Comparison of ENCODE assay signal across 8 cellular contexts in genomic region chr1:115807723-115808122, GRCh38. TPM values are rescaled to one million over a fixed set of nuclear protein-coding genes. Genes with fewer than 3 reads are reported as not detected.
DNase-seq lines count a peak whose midpoint lies in the region; ATAC-seq, FAIRE-seq and TF ChIP-seq lines count a peak whose summit lies in the region.

No MANE protein-coding gene starts in this region.

- 6% methylated on average over 2 of the region's 2 CpGs for whole genome bisulfite sequencing in tibial nerve, 2 donors

- no peaks in the 10 kb centered on the region for H3K36me3 Mint-ChIP-seq in endothelial cell (ENCODE audit: low read depth, unreplicated experiment)
- H3K36me3 Mint-ChIP-seq in memory B cell: no peaks in the 10 kb centered on the region

- no peaks in the 10 kb centered on the region for H3K4me1 ChIP-seq in tibial nerve

- TF ChIP-seq CTCF in D721Med (IDR thresholded peaks at IDR 0.05; ENCODE audit: insufficient read depth, missing control alignments) (peak; percentile 83), SU-DHL-6 (IDR thresholded peaks at IDR 0.05; ENCODE audit: insufficient read depth, low read length, poor library complexity, severe bottlenecking) (peak; percentile 57), endothelial cell (IDR thresholded peaks at IDR 0.05; ENCODE audit: unreplicated experiment) (peak; percentile 70), tibial nerve (IDR thresholded peaks at IDR 0.05) (peak; percentile 33 to 55 (median 48))

- H3K27ac Mint-ChIP-seq in endothelial cell (ENCODE audit: unreplicated experiment): no peak overlapping the region
- H3K27ac Mint-ChIP-seq in memory B cell: no peak overlapping the region

- H3K27me3 ChIP-seq in SU-DHL-6 (ENCODE audit: low read length): no peaks in the 10 kb centered on the region
- no peaks in the 10 kb centered on the region for H3K27me3 ChIP-seq in tibial nerve

- H3K4me1 Mint-ChIP-seq in endothelial cell (ENCODE audit: unreplicated experiment) (peaks cover 26% of the 10 kb centered on the region), memory B cell (no peaks in the 10 kb centered on the region)

- no peak overlapping the region for H3K27ac ChIP-seq in SU-DHL-6 (ENCODE audit: low read depth, low read length)
- H3K27ac ChIP-seq in tibial nerve: no peak overlapping the region

- DNase-seq in D721Med (ENCODE audit: insufficient read length, low spot score) (no peak), NCI-H1417 treated with DMSO at 0.1 percent for 48 hours (lab: John Stamatoyannopoulos, UW) (peak; percentile 21), endothelial cell (ENCODE audit: low spot score) (peak; percentile 67), memory B cell (ENCODE audit: low spot score in 2 of 2) (peak; percentile 25 to 29), tibial nerve (ENCODE audit: low spot score in 2 of 2) (peak in 1 of 2 donors; percentile 78)
- DNase-seq in stimulated activated naive CD4-positive, alpha-beta T cell treated with Interleukin-2 at 50 U/mL for 16 hours (lab: John Stamatoyannopoulos, UW): no peak

- no peaks in the 10 kb centered on the region for H3K36me3 ChIP-seq in SU-DHL-6 (ENCODE audit: low read length)
- H3K36me3 ChIP-seq in tibial nerve: no peaks in the 10 kb centered on the region

- H3K27me3 Mint-ChIP-seq in endothelial cell (ENCODE audit: unreplicated experiment): no peaks in the 10 kb centered on the region
- H3K27me3 Mint-ChIP-seq in memory B cell: peaks cover 4% of the 10 kb centered on the region

- no peaks in the 10 kb centered on the region for H3K79me2 ChIP-seq in SU-DHL-6 (ENCODE audit: insufficient read depth, low read length)

- no peaks in the 10 kb centered on the region for H3K9me2 ChIP-seq in SU-DHL-6 (replicated peaks; ENCODE audit: insufficient read depth, low read length)

- H3K9me3 Mint-ChIP-seq in endothelial cell (ENCODE audit: unreplicated experiment) (no peaks in the 10 kb centered on the region), memory B cell (no peaks in the 10 kb centered on the region)

- no peak overlapping the region for H3K4me2 ChIP-seq in SU-DHL-6 (ENCODE audit: low read depth, low read length, poor library complexity, severe bottlenecking)

- H3K4me3 ChIP-seq in SU-DHL-6 (ENCODE audit: insufficient read depth, low read length, poor library complexity, severe bottlenecking) (no peak overlapping the region), tibial nerve (no peak overlapping the region)

- TF ChIP-seq POLR2A in tibial nerve (IDR thresholded peaks at IDR 0.05): no peak

- H4K20me1 ChIP-seq in SU-DHL-6 (ENCODE audit: low read depth, low read length): no peaks in the 10 kb centered on the region

- no peaks in the 10 kb centered on the region for H3F3A ChIP-seq in SU-DHL-6 (ENCODE audit: insufficient read depth)

- H3K4me3 Mint-ChIP-seq in endothelial cell (ENCODE audit: unreplicated experiment) (no peak overlapping the region), memory B cell (no peak overlapping the region)

- H3K9me3 ChIP-seq in SU-DHL-6 (ENCODE audit: insufficient read depth, low read length) (no peaks in the 10 kb centered on the region), tibial nerve (no peaks in the 10 kb centered on the region)

- no peak overlapping the region for H2AFZ ChIP-seq in SU-DHL-6 (ENCODE audit: low read depth, low read length, severe bottlenecking)

- ATAC-seq in GM21717 (IDR thresholded peaks at IDR 0.05; ENCODE audit: unreplicated experiment): peak; percentile 49
- peak; percentile 49 for ATAC-seq in memory B cell (ENCODE audit: low read depth)

- H3K9ac ChIP-seq in SU-DHL-6 (ENCODE audit: low read length): no peak overlapping the region

- TF ChIP-seq EP300 in tibial nerve (IDR thresholded peaks at IDR 0.05): no peak

- no peak for FAIRE-seq in D721Med (lab: Jason Lieb, UNC)

RNA-seq across cellular contexts. Expression of gene NHLH2, which starts 33.2 kb away (rescaled TPM):
- total RNA-seq in endothelial cell (ENCODE audit: unreplicated experiment) (2.3 TPM), tibial nerve (under 1 TPM in 1 of 4 donors, not detected in 3; 0.21 TPM)

RNA-seq across cellular contexts. Expression of gene CASQ2, which starts 39.2 kb away (rescaled TPM):
- not detected for total RNA-seq in endothelial cell (ENCODE audit: unreplicated experiment)
- total RNA-seq in tibial nerve: 1 to 10 TPM; 3.6 to 7.3 (median 5.8) TPM

Comparison
In these comparisons a context has a peak if more than half of its experiments do, and no peak if none do; other contexts are left out.
1. DNase-seq: peak in NCI-H1417 treated with DMSO at 0.1 percent for 48 hours (single experiment), endothelial cell (single experiment) and memory B cell (2 of 2); none in D721Med (single experiment) and stimulated activated naive CD4-positive, alpha-beta T cell treated with Interleukin-2 at 50 U/mL for 16 hours (single experiment).
2. Peak in every context shown above with its lines, with median percentiles within 50 percentile points of each other: CTCF ChIP-seq.